Comparison of ENCODE assay signal across 1 cellular context in genomic region chr11:64918056-64918455, GRCh38.
TF ChIP-seq lines count a peak whose summit lies in the region.

No MANE protein-coding gene starts in this region.

TF ChIP-seq in SK-N-SH treated with all-trans-retinoic acid at 6 μM for 48 hours, 23 proteins besides CTCF, POLR2A, EP300 and RAD21 (continued from another document):
- TF ChIP-seq ZNF70 (CRISPR knock-in tag; IDR thresholded peaks at IDR 0.05) (no peak), RARB (CRISPR knock-in tag; IDR thresholded peaks at IDR 0.05) (no peak), GLIS3 (CRISPR knock-in tag; IDR thresholded peaks at IDR 0.05) (no peak), BACH2 (CRISPR knock-in tag; IDR thresholded peaks at IDR 0.05; ENCODE audit: borderline replicate concordance) (no peak), CREB5 (CRISPR knock-in tag; IDR thresholded peaks at IDR 0.05; ENCODE audit: low read depth) (no peak), CSRNP3 (CRISPR knock-in tag; IDR thresholded peaks at IDR 0.05) (no peak), ESRRG (CRISPR knock-in tag; IDR thresholded peaks at IDR 0.05) (no peak)
